ENCODE assay signal across 12 cellular contexts in the genomic region with DNA sequence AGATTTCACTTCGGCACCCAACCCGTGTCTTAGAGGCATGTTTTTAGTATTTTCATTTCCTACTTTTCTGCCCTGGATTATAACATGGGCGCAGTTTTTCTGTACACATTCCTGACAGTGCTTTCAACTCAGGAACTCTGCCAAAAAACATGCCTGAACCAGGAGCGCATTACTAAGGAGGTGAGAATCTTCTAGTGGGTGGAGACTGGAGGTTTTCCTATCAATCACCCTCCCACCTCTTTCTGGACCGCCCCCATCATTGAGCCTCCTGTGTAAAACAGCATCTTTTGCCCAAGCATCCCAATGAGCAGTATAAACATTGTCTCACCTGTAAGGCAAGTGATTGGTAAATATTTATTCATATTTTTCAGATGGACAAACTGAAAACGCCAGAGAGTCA. TPM values are rescaled to one million over a fixed set of nuclear protein-coding genes. Genes with fewer than 3 reads are reported as not detected.
DNase-seq lines count a peak whose midpoint lies in the region; ATAC-seq and TF ChIP-seq lines count a peak whose summit lies in the region.
"Had no signal": no experiment of that assay in that cellular context is flagged by ENCODE, and none has a peak within 500 bp of the region (broad histone marks: within the 10 kb centered on the region; RNA-seq: fewer than 3 reads in every experiment).

No MANE protein-coding gene starts in this region.

- H3K27me3 Mint-ChIP-seq in naive B cell, result no peaks in the 10 kb centered on the region
- H3K27me3 Mint-ChIP-seq: stimulated activated memory B cell treated with anti-CD40 and anti-IgM and Interleukin-4, amounts not matched to agents 10 μg/mL and 1 μg/mL and 100 μg/mL, for 72 hours had no signal

- ATAC-seq in naive B cell (ENCODE audit: low read depth in 2 of 2), result no peak
- ATAC-seq: stimulated activated memory B cell treated with anti-CD40 and anti-IgM and Interleukin-4, amounts not matched to agents 10 μg/mL and 1 μg/mL and 100 μg/mL, for 72 hours had no signal

- H3K4me3 Mint-ChIP-seq in naive B cell, result peak overlapping the region in 2 of 8 donors; percentile 5 to 58
- H3K4me3 Mint-ChIP-seq: stimulated activated memory B cell treated with anti-CD40 and anti-IgM and Interleukin-4, amounts not matched to agents 10 μg/mL and 1 μg/mL and 100 μg/mL, for 72 hours had no signal

- TF ChIP-seq POLR2A in breast epithelium (IDR thresholded peaks at IDR 0.05), result no peak

- no peaks in the 10 kb centered on the region for H3K4me1 ChIP-seq in breast epithelium

- TF ChIP-seq CTCF in LNCaP clone FGC (IDR thresholded peaks at IDR 0.05; ENCODE audit: control insufficient read depth, extremely low read depth, insufficient read depth), result no peak
- no peak for TF ChIP-seq CTCF in breast epithelium (IDR thresholded peaks at IDR 0.05)

- H3K27ac Mint-ChIP-seq in naive B cell, result peak overlapping the region in 4 of 6 donors; percentile 35 to 96 (median 74)

- intact Hi-C loops in breast epithelium (cut with DNase I; ENCODE audit: low total_unique reads), result loop anchor here (5.0 kb wide), 1 partner anchor 624 kb away; no protein-coding TSS in a partner anchor

- H3K36me3 Mint-ChIP-seq in naive B cell, result peaks cover 36 to 51% of the 10 kb centered on the region in 2 donors

- H3K9me3 Mint-ChIP-seq in naive B cell, result no peaks in the 10 kb centered on the region
- H3K9me3 Mint-ChIP-seq: stimulated activated memory B cell treated with anti-CD40 and anti-IgM and Interleukin-4, amounts not matched to agents 10 μg/mL and 1 μg/mL and 100 μg/mL, for 72 hours had no signal

- peak overlapping the region; percentile 58 to 76 for H3K27ac ChIP-seq in breast epithelium

- H3K4me3 ChIP-seq in LNCaP clone FGC (ENCODE audit: low read depth, low read length) (no peak overlapping the region), breast epithelium (no peak overlapping the region)
- H3K4me3 ChIP-seq: spleen had no signal

- no peaks in the 10 kb centered on the region for H3K27me3 ChIP-seq in breast epithelium
- H3K27me3 ChIP-seq: spleen had no signal

- DNase-seq in COLO668 (lab: John Stamatoyannopoulos, UW; ENCODE audit: unreplicated experiment), result peak; percentile 80
- DNase-seq in LNCaP clone FGC (ENCODE audit: low read depth), result peak; percentile 58
- DNase-seq in breast epithelium (ENCODE audit: low spot score in 2 of 2), result peak in 1 of 2 donors; percentile 71
- DNase-seq in naive B cell, result no peak
- no peak for DNase-seq in NOMO-1 treated with DMSO at 0.1 percent for 48 hours (lab: John Stamatoyannopoulos, UW; ENCODE audit: unreplicated experiment)
- DNase-seq in NAMALWA (ENCODE audit: low spot score), result no peak
- DNase-seq in MV-4-11 (lab: John Stamatoyannopoulos, UW), result no peak
- DNase-seq in DMS 273 treated with DMSO at 0.1 percent for 48 hours (lab: John Stamatoyannopoulos, UW), result no peak
- DNase-seq: DMS153, NCI-H510A treated with DMSO at 0.1 percent for 48 hours, spleen had no signal

- H3K4me1 Mint-ChIP-seq in naive B cell, result peaks cover 55 to 95% (median 76%) of the 10 kb centered on the region in 3 donors

- H3K36me3 ChIP-seq in breast epithelium, result no peaks in the 10 kb centered on the region

- no peaks in the 10 kb centered on the region for H3K9me3 ChIP-seq in breast epithelium
- H3K9me3 ChIP-seq: spleen had no signal

RNA-seq across cellular contexts. Expression of a gene that starts 53.2 kb away (rescaled TPM):
- total RNA-seq in breast epithelium, result 10 to 100 TPM; 13.3 to 24.3 (median 24.1) TPM
- polyA plus RNA-seq in naive B cell (ENCODE audit: low read depth in 6 of 6), result 100 to 1,000 TPM; 263 to 424 (median 353) TPM

Comparison
In these comparisons a context has a peak if more than half of its experiments do, and no peak if none do; other contexts are left out.
1. DNase-seq: peak in COLO668 (single experiment) and LNCaP clone FGC (single experiment); none in naive B cell (single experiment), NOMO-1 treated with DMSO at 0.1 percent for 48 hours (single experiment), NAMALWA (single experiment), MV-4-11 (single experiment) and DMS 273 treated with DMSO at 0.1 percent for 48 hours (single experiment).